In the genomic region with DNA sequence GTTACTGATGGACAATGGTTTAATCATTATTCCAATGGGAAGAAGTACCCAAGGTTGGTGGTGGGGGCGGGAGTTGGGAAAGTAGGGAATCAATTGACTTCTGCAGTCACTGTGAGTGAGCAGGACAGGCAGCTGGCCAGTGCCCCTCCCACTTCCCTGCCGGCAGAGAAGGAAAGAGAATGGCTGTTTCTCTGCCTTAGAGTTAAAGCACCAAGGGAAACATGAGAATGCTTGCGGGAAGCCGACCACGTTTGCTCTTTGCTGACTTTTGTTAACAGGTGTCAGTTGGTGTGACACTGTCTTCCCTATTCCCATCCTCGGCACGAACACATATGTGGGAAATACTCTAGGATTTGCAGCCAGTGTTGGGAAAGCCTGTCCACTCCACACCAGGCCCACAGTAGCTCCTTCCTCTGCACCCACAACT, we compare ENCODE assay signal across 1 cellular context.
TF ChIP-seq lines count a peak whose summit lies in the region.

No MANE protein-coding gene starts in this region.

TF ChIP-seq in K562, 482 proteins besides CTCF, POLR2A, EP300 and RAD21 (continued from another document):
- TF ChIP-seq ETS2 (tag; IDR thresholded peaks at IDR 0.05; ENCODE audit: borderline replicate concordance, poor library complexity, severe bottlenecking) (no peak), ZFX (CRISPR knock-in tag; IDR thresholded peaks at IDR 0.05) (peak; percentile 43; the same call in 1 of the 2 replicates), KLF13 (tag; IDR thresholded peaks at IDR 0.05; ENCODE audit: borderline replicate concordance, low read depth) (peak; percentile 83; the same call in 1 of the 2 replicates), SPI1 (IDR thresholded peaks at IDR 0.05; ENCODE audit: borderline replicate concordance, low read depth, low read length) (peak; percentile 31; the same call in 1 of the 2 replicates), ZBTB7A (IDR thresholded peaks at IDR 0.05; ENCODE audit: borderline replicate concordance, control insufficient read depth, low read depth, low read length) (no peak)
- TF ChIP-seq, protein P1, sequence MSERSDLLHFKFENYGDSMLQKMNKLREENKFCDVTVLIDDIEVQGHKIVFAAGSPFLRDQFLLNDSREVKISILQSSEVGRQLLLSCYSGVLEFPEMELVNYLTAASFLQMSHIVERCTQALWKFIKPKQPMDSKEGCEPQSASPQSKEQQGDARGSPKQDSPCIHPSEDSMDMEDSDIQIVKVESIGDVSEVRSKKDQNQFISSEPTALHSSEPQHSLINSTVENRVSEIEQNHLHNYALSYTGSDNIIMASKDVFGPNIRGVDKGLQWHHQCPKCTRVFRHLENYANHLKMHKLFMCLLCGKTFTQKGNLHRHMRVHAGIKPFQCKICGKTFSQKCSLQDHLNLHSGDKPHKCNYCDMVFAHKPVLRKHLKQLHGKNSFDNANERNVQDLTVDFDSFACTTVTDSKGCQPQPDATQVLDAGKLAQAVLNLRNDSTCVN (CRISPR knock-in tag; IDR thresholded peaks at IDR 0.05): no peak
- TF ChIP-seq, protein P2, sequence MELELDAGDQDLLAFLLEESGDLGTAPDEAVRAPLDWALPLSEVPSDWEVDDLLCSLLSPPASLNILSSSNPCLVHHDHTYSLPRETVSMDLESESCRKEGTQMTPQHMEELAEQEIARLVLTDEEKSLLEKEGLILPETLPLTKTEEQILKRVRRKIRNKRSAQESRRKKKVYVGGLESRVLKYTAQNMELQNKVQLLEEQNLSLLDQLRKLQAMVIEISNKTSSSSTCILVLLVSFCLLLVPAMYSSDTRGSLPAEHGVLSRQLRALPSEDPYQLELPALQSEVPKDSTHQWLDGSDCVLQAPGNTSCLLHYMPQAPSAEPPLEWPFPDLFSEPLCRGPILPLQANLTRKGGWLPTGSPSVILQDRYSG (tag; conservative IDR thresholded peaks at IDR 0.05; ENCODE audit: low read depth): no peak
